8 cellular contexts compared by ENCODE assay signal in the genomic region with DNA sequence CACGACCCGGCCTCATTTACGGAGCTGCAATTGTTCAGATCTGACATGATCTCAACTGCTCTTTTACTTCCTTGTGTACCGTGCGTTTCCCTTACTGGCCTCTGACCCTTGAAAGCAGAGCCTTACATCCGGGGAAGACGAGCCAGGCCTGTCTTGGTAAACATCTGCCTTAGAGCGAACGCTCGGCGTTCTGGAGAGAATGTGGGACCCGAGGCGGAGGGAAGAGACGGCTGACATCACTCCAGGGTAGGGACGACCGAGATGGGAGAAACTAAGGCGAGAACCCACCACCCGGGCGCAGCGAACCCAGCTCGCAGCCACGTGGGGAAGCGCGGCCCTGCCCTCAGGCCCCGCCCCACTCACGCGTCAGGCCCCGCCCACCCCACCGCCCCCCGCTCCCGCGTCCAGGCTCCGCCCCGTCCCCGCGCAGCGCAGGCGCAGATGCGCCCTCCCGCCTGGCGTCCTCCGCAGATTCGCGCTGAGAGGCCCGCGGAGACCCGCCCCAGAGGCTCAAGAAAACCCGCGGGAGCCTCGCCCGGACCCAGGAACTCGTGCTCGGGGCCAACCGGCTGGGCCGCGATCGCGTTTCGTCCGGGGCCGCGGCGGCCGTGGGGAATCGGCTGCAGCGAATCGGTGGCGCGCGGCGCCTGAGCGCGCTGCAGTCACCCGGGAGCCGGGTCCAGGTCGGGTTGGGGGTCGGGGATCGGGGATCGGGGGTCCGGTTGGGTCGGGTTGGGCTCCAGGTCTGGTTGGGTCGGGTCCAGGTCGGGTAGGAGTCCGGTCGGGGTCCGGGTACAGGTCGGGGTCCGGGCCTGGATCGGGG. TPM values are rescaled to one million over a fixed set of nuclear protein-coding genes. Genes with fewer than 3 reads are reported as not detected.
A peak's percentile ranks its signal among the peaks of the same experiment; 100 is the strongest.
DNase-seq lines count a peak whose midpoint lies in the region; ATAC-seq and TF ChIP-seq lines count a peak whose summit lies in the region.

A gene (plus strand): TSS at position 438 of the 823 bp plus-strand sequence. CDS start 922 bp downstream, outside the sequence.

- H3K36me3 ChIP-seq in spleen, result peaks cover 0 to 39% (median 33%) of the 10 kb centered on the region in 6 donors

- 0 to 2% (median 1%) methylated on average over 22 to 89 of the region's 89 CpGs for WGBS in spleen, 5 donors

- peak within 1 kb of the TSS; percentile 89 for H3K27ac ChIP-seq in caudate nucleus (ENCODE audit: low read depth, low read length)
- peak within 1 kb of the TSS; percentile 73 to 94 (median 88) for H3K27ac ChIP-seq in spleen

- TF ChIP-seq CTCF in GM10266 (IDR thresholded peaks at IDR 0.05; ENCODE audit: control insufficient read depth, insufficient read depth, low read depth, missing control alignments), result no peak
- TF ChIP-seq CTCF in spleen (IDR thresholded peaks at IDR 0.05 in 8 of 11, conservative IDR thresholded peaks at IDR 0.05 in 3 of 11), result peak in 7 of 11 experiments; percentile 11 to 37 (median 25)

- peak within 1 kb of the TSS; percentile 40 to 93 (median 77) for H3K4me3 ChIP-seq in spleen

- no peak for TF ChIP-seq POLR2A in spleen (IDR thresholded peaks at IDR 0.05)

- ATAC-seq in HG02852 (IDR thresholded peaks at IDR 0.05; ENCODE audit: unreplicated experiment) (peak; percentile 75), GM18858 (IDR thresholded peaks at IDR 0.05; ENCODE audit: unreplicated experiment) (no peak)
- ATAC-seq in activated CD4-positive, CD25-positive, alpha-beta regulatory T cell treated with anti-CD3 and anti-CD28 coated beads, Interleukin-2, amount 50 U/mL, for 24 hours, result peak; percentile 80 to 81

- peak; percentile 100 for DNase-seq in GM10266 (ENCODE audit: extremely low spot score)
- peak; percentile 76 for DNase-seq in NCI-H2171 (lab: John Stamatoyannopoulos, UW)
- peak in 60 of 61 donors; percentile 10 to 89 (median 73) for DNase-seq in caudate nucleus (lab: John Stamatoyannopoulos, UW)
- DNase-seq in iris pigment epithelial cell (ENCODE audit: low read depth), result peak; percentile 74
- peak; percentile 95 for DNase-seq in spleen

- no peaks in the 10 kb centered on the region for H3K9me3 ChIP-seq in spleen

- H3K27me3 ChIP-seq in spleen (replicated peaks in 1 of 7), result no peaks in the 10 kb centered on the region

- peaks cover 15 to 49% (median 29%) of the 10 kb centered on the region in 6 donors for H3K4me1 ChIP-seq in spleen

- intact Hi-C loops in spleen (cut with DNase I; ENCODE audit: low total_unique reads), result no loop called here

RNA-seq across cellular contexts. Expression of the gene that starts here (rescaled TPM):
- total RNA-seq in spleen, result 10 to 100 TPM; 28.5 to 64.2 (median 44.0) TPM
- polyA plus RNA-seq in spleen, result 100 to 1,000 TPM in 1 of 3 donors, 10 to 100 TPM in 2; 60.3 to 110 (median 83.5) TPM
